In genomic region chr13:27083183-27083582, GRCh38 we compare ENCODE assay signal across 27 cellular contexts.
"Had no signal": no experiment of that assay in that cellular context is flagged by ENCODE, and none has a peak within 500 bp of the region (broad histone marks: within the 10 kb centered on the region; RNA-seq: fewer than 3 reads in every experiment).

No MANE protein-coding gene starts in this region.

- FAIRE-seq: astrocyte, TTC549 had no signal

- H3K4me3 ChIP-seq: adrenal gland, body of pancreas, breast epithelium, colonic mucosa, PC-9, SJCRH30, SK-N-MC had no signal

- H2AFZ ChIP-seq: PC-9 had no signal

- H3K27ac Mint-ChIP-seq: activated CD4-positive, alpha-beta T cell treated with anti-CD3 and anti-CD28 coated beads, Interleukin-2, amount 10 ng/mL, durations not matched to agents 24 days and 14 days; activated CD8-positive, alpha-beta T cell treated with anti-CD3 and anti-CD28 coated beads, Interleukin-2, amount 10 ng/mL, durations not matched to agents 7 days and 5 days; activated naive CD4-positive, alpha-beta T cell treated with anti-CD3 and anti-CD28 coated beads for 36 hours; activated T-cell treated with anti-CD3 and anti-CD28 coated beads, Interleukin-2, amount 50 U/mL, for 24 hours; T-helper 2 cell treated with Interferon-gamma antibody and Interleukin-4, amounts not matched to agents 5 μg/mL and 100 μg/mL, for 36 hours had no signal

- H3K9me3 ChIP-seq: adrenal gland, body of pancreas, breast epithelium, colonic mucosa, SJCRH30 had no signal

- DNase-seq: activated CD4-positive, alpha-beta T cell treated with anti-CD3 and anti-CD28 coated beads, Interleukin-2, amount 10 ng/mL, durations not matched to agents 24 days and 14 days; activated CD4-positive, alpha-beta T cell treated with anti-CD3 and anti-CD28 coated beads, Interleukin-2, amount 50 U/mL, for 4 hours; activated CD8-positive, alpha-beta T cell treated with anti-CD3 and anti-CD28 coated beads, Interleukin-2, amount 10 ng/mL, durations not matched to agents 7 days and 5 days; activated gamma-delta T cell treated with Interleukin-2 at 50 U/mL for 16 hours; activated naive CD4-positive, alpha-beta T cell treated with anti-CD3 and anti-CD28 coated beads for 36 hours; activated T-cell treated with anti-CD3 and anti-CD28 coated beads, Interleukin-2, amount 50 U/mL, for 24 hours; adrenal gland; body of pancreas; caudate nucleus; colonic mucosa; KBM-7; MM.1S; NCI-H1105; NCI-H1417 treated with DMSO at 0.1 percent for 48 hours; NCI-H1694; NCI-H1930; NCI-H345; NCI-H524 treated with DMSO at 0.1 percent for 48 hours; PC-9; Right ventricle myocardium superior; SJCRH30 had no signal

- H3K4me2 ChIP-seq: PC-9 had no signal

- H3K4me3 Mint-ChIP-seq: activated CD4-positive, alpha-beta T cell treated with anti-CD3 and anti-CD28 coated beads, Interleukin-2, amount 10 ng/mL, durations not matched to agents 24 days and 14 days; activated CD8-positive, alpha-beta T cell treated with anti-CD3 and anti-CD28 coated beads, Interleukin-2, amount 10 ng/mL, durations not matched to agents 7 days and 5 days; activated naive CD4-positive, alpha-beta T cell treated with anti-CD3 and anti-CD28 coated beads for 36 hours; activated T-cell treated with anti-CD3 and anti-CD28 coated beads, Interleukin-2, amount 50 U/mL, for 24 hours; T-helper 2 cell treated with Interferon-gamma antibody and Interleukin-4, amounts not matched to agents 5 μg/mL and 100 μg/mL, for 36 hours had no signal

- H3K27me3 ChIP-seq: adrenal gland, body of pancreas, breast epithelium, colonic mucosa, SJCRH30 had no signal

- H3K36me3 ChIP-seq: adrenal gland, breast epithelium, colonic mucosa had no signal

- H3K9me3 Mint-ChIP-seq: activated CD4-positive, alpha-beta T cell treated with anti-CD3 and anti-CD28 coated beads, Interleukin-2, amount 10 ng/mL, durations not matched to agents 24 days and 14 days; activated naive CD4-positive, alpha-beta T cell treated with anti-CD3 and anti-CD28 coated beads for 36 hours; activated naive CD4-positive, alpha-beta T cell treated with anti-CD3 and anti-CD28 coated beads, Interleukin-2, amount 50 U/mL, for 72 hours; activated T-cell treated with anti-CD3 and anti-CD28 coated beads, Interleukin-2, amount 50 U/mL, for 24 hours; T-helper 2 cell treated with Interferon-gamma antibody and Interleukin-4, amounts not matched to agents 5 μg/mL and 100 μg/mL, for 36 hours had no signal

- H3K4me1 ChIP-seq: adrenal gland, body of pancreas, breast epithelium, colonic mucosa had no signal

- H3K27ac ChIP-seq: adrenal gland, body of pancreas, breast epithelium, colonic mucosa, PC-9, SJCRH30, SK-N-MC had no signal

- ATAC-seq: activated CD8-positive, alpha-beta T cell treated with anti-CD3 and anti-CD28 coated beads, Interleukin-2, amount 10 ng/mL, durations not matched to agents 7 days and 5 days; activated naive CD4-positive, alpha-beta T cell treated with anti-CD3 and anti-CD28 coated beads, Interleukin-2, amount 50 U/mL, for 72 hours; body of pancreas had no signal

- H3K27me3 Mint-ChIP-seq: activated CD4-positive, alpha-beta T cell treated with anti-CD3 and anti-CD28 coated beads, Interleukin-2, amount 10 ng/mL, durations not matched to agents 24 days and 14 days; activated T-cell treated with anti-CD3 and anti-CD28 coated beads, Interleukin-2, amount 50 U/mL, for 24 hours had no signal
